ENCODE assay signal across 23 cellular contexts in genomic region chr14:95855606-95856005, GRCh38.
"Had no signal": no experiment of that assay in that cellular context is flagged by ENCODE, and none has a peak within 500 bp of the region (broad histone marks: within the 10 kb centered on the region; RNA-seq: fewer than 3 reads in every experiment).

No MANE protein-coding gene starts in this region.

- H3K36me3 ChIP-seq: colonic mucosa, esophagus muscularis mucosa, esophagus squamous epithelium, gastrocnemius medialis, gastroesophageal sphincter, heart left ventricle, heart right ventricle had no signal

- H3K27me3 ChIP-seq: colonic mucosa, esophagus squamous epithelium, foreskin keratinocyte, gastrocnemius medialis had no signal

- H3K27ac ChIP-seq: colonic mucosa, coronary artery, dorsolateral prefrontal cortex, epithelial cell of prostate, esophagus muscularis mucosa, esophagus squamous epithelium, foreskin keratinocyte, gastrocnemius medialis, gastroesophageal sphincter, heart left ventricle, heart right ventricle had no signal

- H3K4me3 ChIP-seq: colonic mucosa, coronary artery, dorsolateral prefrontal cortex, esophagus muscularis mucosa, esophagus squamous epithelium, gastrocnemius medialis, gastroesophageal sphincter, heart left ventricle, heart right ventricle had no signal

- DNase-seq: colonic mucosa; cortex of kidney; dermis blood vessel endothelial cell; dorsolateral prefrontal cortex; effector CD4-positive, alpha-beta T cell; effector CD8-positive, alpha-beta T cell; effector memory CD4-positive, alpha-beta T cell; effector memory CD8-positive, alpha-beta T cell; endodermal cell; erythroblast; esophagus squamous epithelium; foreskin fibroblast; foreskin keratinocyte; foreskin melanocyte; gastrocnemius medialis; glutamatergic neuron; head of caudate nucleus; heart left ventricle; heart right ventricle had no signal

- H3K4me1 ChIP-seq: colonic mucosa, esophagus squamous epithelium, foreskin keratinocyte, gastrocnemius medialis had no signal

- H3K9me3 ChIP-seq: colonic mucosa, esophagus muscularis mucosa, esophagus squamous epithelium, gastrocnemius medialis had no signal
